In genomic region chr6:31366693-31367470, GRCh38 we compare ENCODE assay signal across 8 cellular contexts. TPM values are rescaled to one million over a fixed set of nuclear protein-coding genes. Genes with fewer than 3 reads are reported as not detected.
DNase-seq lines count a peak whose midpoint lies in the region; ATAC-seq, FAIRE-seq and TF ChIP-seq lines count a peak whose summit lies in the region.

No MANE protein-coding gene starts in this region.

- TF ChIP-seq POLR2A in endothelial cell of umbilical vein (IDR thresholded peaks at IDR 0.05; ENCODE audit: low read depth, low read length) = no peak

- no peaks in the 10 kb centered on the region for H3K9me1 ChIP-seq in endothelial cell of umbilical vein (replicated peaks; ENCODE audit: control insufficient read depth, extremely low read depth, insufficient read depth, low read length)

- peak; percentile 92 for DNase-seq in HK-2 (ENCODE audit: unreplicated experiment)
- peak; percentile 62 to 73 for DNase-seq in NOMO-1 (lab: John Stamatoyannopoulos, UW; ENCODE audit: unreplicated experiment in 2 of 2)
- peak; percentile 58 for DNase-seq in activated CD8-positive, alpha-beta memory T cell treated with anti-CD3 and anti-CD28 coated beads, Interleukin-2, amount 50 U/mL, for 1 hour (ENCODE audit: extremely low read depth)
- DNase-seq in endothelial cell of umbilical vein (ENCODE audit: low read depth, low spot score) = peak; percentile 80
- DNase-seq in stimulated activated CD8-positive, alpha-beta memory T cell treated with anti-CD3 and anti-CD28 coated beads, Interleukin-2, amount 100 ng/mL, for 1 hour (ENCODE audit: low read depth in 2 of 2) = peak; percentile 65 to 84

- POLR2A ChIA-PET in endothelial cell of umbilical vein (lab: Charles Lee) = no interaction called here

- H3K4me3 ChIP-seq in ACC112 (ENCODE audit: low read depth, low read length) (peak overlapping the region; percentile 77), endothelial cell of umbilical vein (replicated peaks in 1 of 3; ENCODE audit: insufficient read depth in 1 of 3, low read depth in 1 of 3, low read length in 3 of 3) (no peak overlapping the region), mononuclear cell (ENCODE audit: low read length) (peak overlapping the region; percentile 18)

- no peaks in the 10 kb centered on the region for H4K20me1 ChIP-seq in endothelial cell of umbilical vein (replicated peaks; ENCODE audit: control insufficient read depth, extremely low read depth, insufficient read depth, low read length)

- intact Hi-C loops in endothelial cell of umbilical vein (cut with micrococcal nuclease) = loop anchor here (1.0 kb wide), 2 partner anchors 170 to 230 kb away; no protein-coding TSS in a partner anchor

- dilution Hi-C loops in endothelial cell of umbilical vein (cut with MboI; ENCODE audit: extremely low pct_ligation_motif_present, low sequenced_read_pairs) = no loop called here

- no TSS peak for BruUV-seq in endothelial cell of umbilical vein (replicated peaks; lab: Mats Ljungman, UMichigan)

- H3K79me2 ChIP-seq in ACC112 (ENCODE audit: control insufficient read depth, insufficient read depth, low read length, unreplicated experiment) (no peaks in the 10 kb centered on the region), endothelial cell of umbilical vein (ENCODE audit: control insufficient read depth, insufficient read depth, low read length) (no peaks in the 10 kb centered on the region)

- H2AFZ ChIP-seq in ACC112 (ENCODE audit: low read length, unreplicated experiment) (peak overlapping the region; percentile 94), endothelial cell of umbilical vein (ENCODE audit: low read depth, low read length) (no peak overlapping the region)

- H3K36me3 ChIP-seq in ACC112 (ENCODE audit: insufficient read depth, low read length) = no peaks in the 10 kb centered on the region
- H3K36me3 ChIP-seq in endothelial cell of umbilical vein (ENCODE audit: control insufficient read depth in 2 of 2, extremely low read depth in 1 of 2, insufficient read depth in 2 of 2, low read length in 2 of 2) = no peaks in the 10 kb centered on the region

- H3K9me3 ChIP-seq in endothelial cell of umbilical vein (replicated peaks; ENCODE audit: control insufficient read depth, insufficient read depth, low read length) = no peaks in the 10 kb centered on the region
- H3K9me3 ChIP-seq in mononuclear cell (ENCODE audit: low read depth, low read length) = no peaks in the 10 kb centered on the region

- H3K27me3 ChIP-seq in ACC112 (ENCODE audit: insufficient read depth, low read length) (peaks cover 72% of the 10 kb centered on the region), endothelial cell of umbilical vein (ENCODE audit: control insufficient read depth in 2 of 2, insufficient read depth in 2 of 2, low read length in 2 of 2) (peaks cover 39 to 44% of the 10 kb centered on the region in 2 experiments), mononuclear cell (ENCODE audit: insufficient read depth, low read length) (peaks cover 37% of the 10 kb centered on the region)

- peaks cover 4% of the 10 kb centered on the region for H3K4me1 ChIP-seq in ACC112 (ENCODE audit: control insufficient read depth, insufficient read depth, low read length, unreplicated experiment)
- H3K4me1 ChIP-seq in endothelial cell of umbilical vein (ENCODE audit: control insufficient read depth, extremely low read depth, insufficient read depth, low read length) = no peaks in the 10 kb centered on the region
- H3K4me1 ChIP-seq in mononuclear cell (ENCODE audit: insufficient read depth, low read length) = peaks cover 20% of the 10 kb centered on the region

- no peak overlapping the region for H3K9ac ChIP-seq in endothelial cell of umbilical vein (replicated peaks; ENCODE audit: extremely low read depth, insufficient read depth, low read length)

- H3K4me2 ChIP-seq in endothelial cell of umbilical vein (ENCODE audit: insufficient read depth, low read length) = no peak overlapping the region

- peak; percentile 65 for ATAC-seq in GM18861 (IDR thresholded peaks at IDR 0.05; ENCODE audit: unreplicated experiment)

- peak; percentile 83 for FAIRE-seq in endothelial cell of umbilical vein (lab: Jason Lieb, UNC)

- H3K27ac ChIP-seq in ACC112 (ENCODE audit: low read depth, low read length) (no peak overlapping the region), endothelial cell of umbilical vein (ENCODE audit: insufficient read depth, low read depth, low read length) (no peak overlapping the region)

- CTCF ChIA-PET in endothelial cell of umbilical vein (lab: Charles Lee) = interaction anchor here (0.6 to 4.8 kb wide), 50 partner anchors 8 to 544 kb away, joined by 3 to 233 read pairs (median 4); partner anchors contain the start of genes CCHCR1, HLA-B, PSORS1C2 and TCF19

- TF ChIP-seq CTCF in endothelial cell of umbilical vein (IDR thresholded peaks at IDR 0.05; ENCODE audit: extremely low read depth in 1 of 2, insufficient read depth in 1 of 2, low read depth in 1 of 2, low read length in 2 of 2) = peak; percentile 93 to 95

TF ChIP-seq in endothelial cell of umbilical vein, 7 proteins besides CTCF, POLR2A, EP300 and RAD21:
- TF ChIP-seq FOS (IDR thresholded peaks at IDR 0.05; ENCODE audit: borderline replicate concordance, insufficient read depth, low read length) (no peak), JUN (IDR thresholded peaks at IDR 0.05; ENCODE audit: borderline replicate concordance, insufficient read depth, insufficient read length, low read depth) (no peak), EZH2 (IDR thresholded peaks at IDR 0.05; ENCODE audit: borderline replicate concordance, low read depth, low read length, severe bottlenecking) (no peak), MYC (IDR thresholded peaks at IDR 0.05; ENCODE audit: low read depth, low read length) (no peak), MAX (IDR thresholded peaks at IDR 0.05; ENCODE audit: insufficient read depth, insufficient read length) (no peak), GATA2 (IDR thresholded peaks at IDR 0.05; ENCODE audit: insufficient read depth, insufficient read length, low read depth, low read length) (no peak), POLR2AphosphoS5 (IDR thresholded peaks at IDR 0.05; ENCODE audit: insufficient read depth, low read depth, low read length) (no peak)

RNA-seq across cellular contexts. Expression of gene HLA-B, which starts 9.9 kb away (rescaled TPM):
- total RNA-seq in endothelial cell of umbilical vein (111 and 126 TPM in 2 replicates), mononuclear cell (3,997 TPM)
- 119 and 151 TPM in 2 replicates for polyA plus RNA-seq in endothelial cell of umbilical vein
- 77.9 and 94.6 TPM in 2 replicates for polyA plus RNA-seq in endothelial cell of umbilical vein (2011; cell fraction: cytosol; rRNA removed)
- 87.5 and 110 TPM in 2 replicates for polyA plus RNA-seq in endothelial cell of umbilical vein (2011; cell fraction: nucleus; rRNA removed)
- 195 and 229 TPM in 2 replicates for polyA plus RNA-seq in endothelial cell of umbilical vein (2012)
- polyA minus RNA-seq in endothelial cell of umbilical vein = 49.1 and 98.7 TPM in 2 replicates
- 67.2 TPM for polyA minus RNA-seq in endothelial cell of umbilical vein (2011; cell fraction: cytosol; rRNA and poly(A)+ RNA removed)
- 19.8 and 24.8 TPM in 2 replicates for polyA minus RNA-seq in endothelial cell of umbilical vein (2011; cell fraction: nucleus; rRNA and poly(A)+ RNA removed)

RNA-seq across cellular contexts. Expression of gene MICA, which starts 36.5 kb away (rescaled TPM):
- total RNA-seq in endothelial cell of umbilical vein (42.5 and 45.2 TPM in 2 replicates), mononuclear cell (7.1 TPM)
- 99.3 and 101 TPM in 2 replicates for polyA plus RNA-seq in endothelial cell of umbilical vein
- 90.1 and 96.4 TPM in 2 replicates for polyA plus RNA-seq in endothelial cell of umbilical vein (2011; cell fraction: cytosol; rRNA removed)
- polyA plus RNA-seq in endothelial cell of umbilical vein (2011; cell fraction: nucleus; rRNA removed) = 78.3 and 83.9 TPM in 2 replicates
- 63.2 and 84.8 TPM in 2 replicates for polyA plus RNA-seq in endothelial cell of umbilical vein (2012)
- polyA minus RNA-seq in endothelial cell of umbilical vein = 78.6 and 95.4 TPM in 2 replicates
- polyA minus RNA-seq in endothelial cell of umbilical vein (2011; cell fraction: cytosol; rRNA and poly(A)+ RNA removed) = 19.3 TPM
- polyA minus RNA-seq in endothelial cell of umbilical vein (2011; cell fraction: nucleus; rRNA and poly(A)+ RNA removed) = 17.1 and 21.6 TPM in 2 replicates

Comparison
In these comparisons a context has a peak if more than half of its experiments do, and no peak if none do; other contexts are left out.
1. H3K4me3 ChIP-seq: peak in ACC112 (single experiment) and mononuclear cell (single experiment); none in endothelial cell of umbilical vein (0 of 3).
2. RNA of gene HLA-B, which starts 9.9 kb away (total RNA-seq): 3,997 TPM in mononuclear cell (single experiment); 111 to 126 TPM in endothelial cell of umbilical vein; every median in the first group is over 10 times any median in the second.
3. Peak in every context shown above with its lines, with median percentiles within 50 percentile points of each other: DNase-seq.